ENCODE assay signal across 5 cellular contexts in the genomic region with DNA sequence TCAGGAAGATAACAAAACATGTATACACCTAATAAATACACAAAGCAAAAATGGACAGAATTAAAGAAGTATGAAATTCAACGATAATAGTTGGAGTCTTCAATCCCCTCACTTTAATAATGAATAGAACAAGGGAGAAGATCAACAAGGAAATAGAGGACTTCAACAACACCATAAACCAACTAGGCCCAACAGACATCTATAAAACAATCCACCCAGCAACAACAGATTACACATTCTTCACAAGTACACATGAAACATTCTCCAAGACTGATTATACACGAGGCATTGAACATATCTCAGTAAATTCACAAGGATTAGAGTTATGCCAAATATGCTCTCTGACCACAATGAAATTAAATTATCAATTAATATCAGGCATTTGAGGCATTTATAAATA.
"Had no signal": no experiment of that assay in that cellular context is flagged by ENCODE, and none has a peak within 500 bp of the region (broad histone marks: within the 10 kb centered on the region; RNA-seq: fewer than 3 reads in every experiment).

No MANE protein-coding gene starts in this region.

- DNase-seq: IMR-90, KBM-7, KG1 had no signal

- H3K4me3 ChIP-seq: K562 had no signal

- ATAC-seq: HepG2, K562 had no signal
